7 cellular contexts compared by ENCODE assay signal in genomic region chr12:121208571-121208970, GRCh38. TPM values are rescaled to one million over a fixed set of nuclear protein-coding genes. Genes with fewer than 3 reads are reported as not detected.
A peak's percentile ranks its signal among the peaks of the same experiment; 100 is the strongest.
DNase-seq lines count a peak whose midpoint lies in the region; ATAC-seq and TF ChIP-seq lines count a peak whose summit lies in the region.
"Not testable (repeated sequence)": the region's sequence is repeated elsewhere in the genome, so short reads cannot be mapped to it uniquely, and the experiment has no call there.

No MANE protein-coding gene starts in this region.

- ATAC-seq in activated T-cell treated with anti-CD3 and anti-CD28 coated beads, Interleukin-2, amount 50 U/mL, for 72 hours (replicated peaks in 1 of 2); effector memory CD8-positive, alpha-beta T cell (replicated peaks); natural killer cell; stimulated activated effector memory CD8-positive, alpha-beta T cell treated with anti-CD3 and anti-CD28 coated beads, Interleukin-12 subunit alpha, Interleukin-12 subunit beta, amount 100 ng/mL, for 72 hours: not testable (repeated sequence)

- H3K4me3 Mint-ChIP-seq in Calu3 (ENCODE audit: low read depth, unreplicated experiment) (peak overlapping the region; percentile 73), natural killer cell (peak overlapping the region; percentile 79)
- peak overlapping the region; percentile 20 for H3K4me3 Mint-ChIP-seq in activated CD4-positive, alpha-beta T cell treated with anti-CD3 and anti-CD28 coated beads, Interleukin-2, amount 10 ng/mL, durations not matched to agents 24 days and 14 days
- H3K4me3 Mint-ChIP-seq in activated T-cell treated with anti-CD3 and anti-CD28 coated beads, Interleukin-2, amount 50 U/mL, for 72 hours: peak overlapping the region; percentile 42 to 88
- H3K4me3 Mint-ChIP-seq in activated naive CD8-positive, alpha-beta T cell: peak overlapping the region; percentile 65
- peak overlapping the region; percentile 91 to 94 for H3K4me3 Mint-ChIP-seq in effector memory CD8-positive, alpha-beta T cell
- H3K4me3 Mint-ChIP-seq in stimulated activated effector memory CD8-positive, alpha-beta T cell treated with anti-CD3 and anti-CD28 coated beads, Interleukin-12 subunit alpha, Interleukin-12 subunit beta, amount 100 ng/mL, for 72 hours: peak overlapping the region; percentile 81

- CTCF ChIA-PET in Calu3 (lab: Charles Lee): interaction anchor here (0.6 kb wide), 1 partner anchor 800 kb away, joined by 3 read pairs; no protein-coding TSS in a partner anchor

- not testable (repeated sequence) for DNase-seq in Calu3; activated CD4-positive, alpha-beta T cell treated with anti-CD3 and anti-CD28 coated beads, Interleukin-2, amount 10 ng/mL, durations not matched to agents 24 days and 14 days; activated T-cell treated with anti-CD3 and anti-CD28 coated beads, Interleukin-2, amount 50 U/mL, for 72 hours; effector memory CD8-positive, alpha-beta T cell; natural killer cell; stimulated activated effector memory CD8-positive, alpha-beta T cell treated with anti-CD3 and anti-CD28 coated beads, Interleukin-12 subunit alpha, Interleukin-12 subunit beta, amount 100 ng/mL, for 72 hours (ENCODE audit: low spot score in 2 of 2)

- not testable (repeated sequence) for BruUV-seq in Calu3 (replicated peaks; lab: Mats Ljungman, UMichigan)

- peaks cover 16% of the 10 kb centered on the region for H3K36me3 Mint-ChIP-seq in Calu3 (ENCODE audit: insufficient read depth, unreplicated experiment)
- H3K36me3 Mint-ChIP-seq in activated CD4-positive, alpha-beta T cell treated with anti-CD3 and anti-CD28 coated beads, Interleukin-2, amount 10 ng/mL, durations not matched to agents 24 days and 14 days (ENCODE audit: low read depth): peaks cover 14% of the 10 kb centered on the region
- H3K36me3 Mint-ChIP-seq in activated T-cell treated with anti-CD3 and anti-CD28 coated beads, Interleukin-2, amount 50 U/mL, for 72 hours (ENCODE audit: insufficient read depth in 2 of 2); activated naive CD8-positive, alpha-beta T cell; natural killer cell: not testable (repeated sequence)
- H3K36me3 Mint-ChIP-seq in effector memory CD8-positive, alpha-beta T cell (ENCODE audit: insufficient read depth): peaks cover 19% of the 10 kb centered on the region
- peaks cover 32% of the 10 kb centered on the region for H3K36me3 Mint-ChIP-seq in stimulated activated effector memory CD8-positive, alpha-beta T cell treated with anti-CD3 and anti-CD28 coated beads, Interleukin-12 subunit alpha, Interleukin-12 subunit beta, amount 100 ng/mL, for 72 hours

- not testable (repeated sequence) for H3K27me3 Mint-ChIP-seq in Calu3 (ENCODE audit: unreplicated experiment); activated CD4-positive, alpha-beta T cell treated with anti-CD3 and anti-CD28 coated beads, Interleukin-2, amount 10 ng/mL, durations not matched to agents 24 days and 14 days; activated T-cell treated with anti-CD3 and anti-CD28 coated beads, Interleukin-2, amount 50 U/mL, for 72 hours (ENCODE audit: low read depth); activated naive CD8-positive, alpha-beta T cell; effector memory CD8-positive, alpha-beta T cell; natural killer cell (ENCODE audit: low read depth in 2 of 2)

- H3K9me3 Mint-ChIP-seq in Calu3 (ENCODE audit: low read depth, unreplicated experiment); activated CD4-positive, alpha-beta T cell treated with anti-CD3 and anti-CD28 coated beads, Interleukin-2, amount 10 ng/mL, durations not matched to agents 24 days and 14 days; activated T-cell treated with anti-CD3 and anti-CD28 coated beads, Interleukin-2, amount 50 U/mL, for 72 hours; activated naive CD8-positive, alpha-beta T cell (ENCODE audit: low read depth); effector memory CD8-positive, alpha-beta T cell; natural killer cell; stimulated activated effector memory CD8-positive, alpha-beta T cell treated with anti-CD3 and anti-CD28 coated beads, Interleukin-12 subunit alpha, Interleukin-12 subunit beta, amount 100 ng/mL, for 72 hours: not testable (repeated sequence)

- not testable (repeated sequence) for TF ChIP-seq CTCF in Calu3 (IDR thresholded peaks at IDR 0.05; ENCODE audit: unreplicated experiment); natural killer cell (IDR thresholded peaks at IDR 0.05)

- intact Hi-C loops in Calu3 (cut with micrococcal nuclease; ENCODE audit: unreplicated experiment); activated CD4-positive, alpha-beta T cell treated with anti-CD3 and anti-CD28 coated beads, Interleukin-2, amount 10 ng/mL, durations not matched to agents 24 days and 14 days (cut with micrococcal nuclease); natural killer cell (cut with micrococcal nuclease): not testable (repeated sequence)

- not testable (repeated sequence) for H3K4me1 Mint-ChIP-seq in Calu3 (ENCODE audit: low read depth, unreplicated experiment); effector memory CD8-positive, alpha-beta T cell (ENCODE audit: low read depth in 2 of 2)
- peaks cover 27% of the 10 kb centered on the region for H3K4me1 Mint-ChIP-seq in activated CD4-positive, alpha-beta T cell treated with anti-CD3 and anti-CD28 coated beads, Interleukin-2, amount 10 ng/mL, durations not matched to agents 24 days and 14 days
- peaks cover 11% of the 10 kb centered on the region for H3K4me1 Mint-ChIP-seq in activated T-cell treated with anti-CD3 and anti-CD28 coated beads, Interleukin-2, amount 50 U/mL, for 72 hours (ENCODE audit: low read depth)
- peaks cover 19% of the 10 kb centered on the region for H3K4me1 Mint-ChIP-seq in activated naive CD8-positive, alpha-beta T cell (ENCODE audit: low read depth)
- H3K4me1 Mint-ChIP-seq in natural killer cell: peaks cover 9 to 18% of the 10 kb centered on the region in 2 donors
- peaks cover 34% of the 10 kb centered on the region for H3K4me1 Mint-ChIP-seq in stimulated activated effector memory CD8-positive, alpha-beta T cell treated with anti-CD3 and anti-CD28 coated beads, Interleukin-12 subunit alpha, Interleukin-12 subunit beta, amount 100 ng/mL, for 72 hours

- not testable (repeated sequence) for H3K27ac Mint-ChIP-seq in Calu3 (ENCODE audit: unreplicated experiment); activated T-cell treated with anti-CD3 and anti-CD28 coated beads, Interleukin-2, amount 50 U/mL, for 72 hours
- peak overlapping the region; percentile 20 for H3K27ac Mint-ChIP-seq in activated CD4-positive, alpha-beta T cell treated with anti-CD3 and anti-CD28 coated beads, Interleukin-2, amount 10 ng/mL, durations not matched to agents 24 days and 14 days
- peak overlapping the region; percentile 68 for H3K27ac Mint-ChIP-seq in activated naive CD8-positive, alpha-beta T cell
- peak overlapping the region; percentile 97 to 98 for H3K27ac Mint-ChIP-seq in effector memory CD8-positive, alpha-beta T cell
- H3K27ac Mint-ChIP-seq in natural killer cell: peak overlapping the region; percentile 90 to 96
- peak overlapping the region; percentile 65 for H3K27ac Mint-ChIP-seq in stimulated activated effector memory CD8-positive, alpha-beta T cell treated with anti-CD3 and anti-CD28 coated beads, Interleukin-12 subunit alpha, Interleukin-12 subunit beta, amount 100 ng/mL, for 72 hours

RNA-seq across cellular contexts. Expression of gene P2RX4, which starts 1.4 kb away (rescaled TPM):
- total RNA-seq in Calu3 (2022) (38.7 and 39.5 TPM in 2 replicates), natural killer cell (10 to 100 TPM; 34.8 to 39.3 (median 38.2) TPM)
- 20.9 and 25.9 TPM in 2 replicates for total RNA-seq in activated CD4-positive, alpha-beta T cell treated with anti-CD3 and anti-CD28 coated beads, Interleukin-2, amount 10 ng/mL, durations not matched to agents 24 days and 14 days
- total RNA-seq in activated T-cell treated with anti-CD3 and anti-CD28 coated beads, Interleukin-2, amount 50 U/mL, for 72 hours: 10 to 100 TPM; 29.7 to 35.1 TPM

Comparison
In these comparisons a context has a peak if more than half of its experiments do, and no peak if none do; other contexts are left out.
1. H3K4me3 Mint-ChIP-seq: peak in every context shown above with its lines; median percentile 92 in effector memory CD8-positive, alpha-beta T cell; 81 in stimulated activated effector memory CD8-positive, alpha-beta T cell treated with anti-CD3 and anti-CD28 coated beads, Interleukin-12 subunit alpha, Interleukin-12 subunit beta, amount 100 ng/mL, for 72 hours; 79 in natural killer cell; 73 in Calu3; 65 in activated T-cell treated with anti-CD3 and anti-CD28 coated beads, Interleukin-2, amount 50 U/mL, for 72 hours; 65 in activated naive CD8-positive, alpha-beta T cell; 20 in activated CD4-positive, alpha-beta T cell treated with anti-CD3 and anti-CD28 coated beads, Interleukin-2, amount 10 ng/mL, durations not matched to agents 24 days and 14 days.